7 cellular contexts compared by ENCODE assay signal in the genomic region with DNA sequence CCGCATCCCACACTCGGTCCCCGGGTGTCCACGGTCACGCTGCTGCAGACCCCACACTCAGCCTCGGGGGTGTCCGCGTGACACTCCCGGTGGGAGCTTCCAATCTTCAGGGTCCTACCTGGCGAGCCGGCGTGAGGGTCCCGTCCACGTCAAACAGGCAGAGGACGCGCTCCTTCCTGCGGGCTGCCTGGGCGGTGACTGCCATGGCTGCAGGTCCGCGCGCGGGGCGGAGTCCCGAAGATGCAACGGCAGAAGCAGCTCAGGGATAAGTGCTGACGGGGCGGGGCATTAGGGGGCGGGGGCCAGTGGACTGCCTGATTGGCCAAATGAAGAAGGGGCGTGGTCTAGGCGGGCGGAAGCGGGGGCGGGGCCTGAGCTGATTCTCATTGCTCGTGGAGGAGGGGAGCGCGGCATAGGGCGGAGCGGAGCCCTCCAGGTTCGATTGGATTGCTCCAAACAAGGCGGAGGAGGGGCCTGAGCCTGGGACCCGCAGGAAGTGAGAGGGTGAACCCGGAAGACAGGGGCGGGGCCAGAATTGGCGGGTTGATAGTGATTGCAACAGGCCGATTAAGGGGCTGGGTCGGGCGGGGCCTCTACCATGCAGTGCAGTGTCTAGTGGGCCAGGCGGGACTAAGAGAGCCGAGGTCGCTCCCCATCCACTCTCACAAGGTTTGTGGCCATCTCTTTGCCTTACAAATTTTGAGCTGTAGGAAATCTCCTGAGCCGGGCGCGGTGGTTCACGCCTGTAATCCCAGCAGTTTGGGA.
A peak's percentile ranks its signal among the peaks of the same experiment; 100 is the strongest.
DNase-seq lines count a peak whose midpoint lies in the region; ATAC-seq lines count a peak whose summit lies in the region.

A gene (minus strand): TSS at position 240 of the 765 bp plus-strand sequence. CDS start 35 bp downstream, at position 205.

- peak; percentile 98 to 99 for DNase-seq in NCI-H2081 (lab: John Stamatoyannopoulos, UW)
- DNase-seq in T1000 (lab: John Stamatoyannopoulos, UW): peak; percentile 99
- peak; percentile 100 for DNase-seq in astrocyte of the hippocampus (ENCODE audit: low read depth, low spot score)
- peak; percentile 99 to 100 for DNase-seq in hippocampal formation (lab: John Stamatoyannopoulos, UW)
- peak; percentile 97 for DNase-seq in retina

- ATAC-seq in GM18508 (IDR thresholded peaks at IDR 0.05; ENCODE audit: insufficient read depth, unreplicated experiment) (peak; percentile 71), HG03025 (IDR thresholded peaks at IDR 0.05; ENCODE audit: low FRiP score, unreplicated experiment) (peak; percentile 82)

Comparison
In these comparisons a context has a peak if more than half of its experiments do, and no peak if none do; other contexts are left out.
1. Peak in every context shown above with its lines: DNase-seq and ATAC-seq.